1 cellular context compared by ENCODE assay signal in genomic region chr7:106262268-106262881, GRCh38.
TF ChIP-seq lines count a peak whose summit lies in the region.

No MANE protein-coding gene starts in this region.

TF ChIP-seq in HepG2, 621 proteins besides CTCF, POLR2A, EP300 and RAD21 (continued from another document):
- no peak for TF ChIP-seq SATB2 (CRISPR knock-in tag; IDR thresholded peaks at IDR 0.05)
- TF ChIP-seq NCOA5 (CRISPR knock-in tag; IDR thresholded peaks at IDR 0.05), result no peak
- TF ChIP-seq HNRNPUL1 (IDR thresholded peaks at IDR 0.05; ENCODE audit: low read depth, low read length), result no peak
- no peak for TF ChIP-seq ZBTB38 (CRISPR knock-in tag; IDR thresholded peaks at IDR 0.05)
